In the genomic region with DNA sequence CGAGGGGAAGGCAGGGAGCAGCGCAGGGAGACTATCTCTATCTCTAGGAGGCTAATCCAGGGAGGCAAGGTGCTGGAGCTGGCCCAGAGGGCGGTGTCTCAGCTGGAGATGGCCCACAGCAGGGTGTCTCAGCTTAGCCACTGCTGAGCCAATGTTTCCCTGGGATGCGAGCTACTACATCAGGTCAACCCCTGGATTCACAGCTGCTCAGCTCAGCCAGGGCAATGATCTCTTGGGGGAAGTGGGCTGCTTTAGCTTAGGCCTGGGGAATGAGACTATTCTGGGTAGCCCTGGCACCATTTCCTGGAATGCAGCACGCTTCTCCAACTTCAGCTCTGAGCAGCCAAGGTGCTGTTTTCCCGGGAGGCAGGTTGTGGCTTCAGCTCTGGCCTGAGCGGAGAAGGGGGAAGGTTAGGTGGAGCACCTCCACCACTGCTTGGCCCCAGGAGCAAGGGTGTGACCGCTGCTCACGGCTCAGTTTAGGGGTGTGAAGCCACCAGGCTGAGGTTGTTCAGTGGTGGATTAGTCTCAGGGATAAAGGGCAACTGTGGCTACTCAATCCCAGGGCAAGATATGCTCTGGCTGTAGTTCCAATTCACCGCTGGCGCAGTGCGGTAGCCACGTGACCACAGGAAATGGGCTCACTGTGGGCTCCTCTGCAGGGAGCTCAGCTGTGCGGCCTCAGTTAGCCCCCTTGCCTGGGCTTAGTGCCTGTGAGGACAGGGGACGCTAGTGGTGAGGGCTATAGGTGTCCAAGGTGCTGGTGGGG, we compare ENCODE assay signal across 19 cellular contexts. TPM values are rescaled to one million over a fixed set of nuclear protein-coding genes. Genes with fewer than 3 reads are reported as not detected.
DNase-seq lines count a peak whose midpoint lies in the region; ATAC-seq and TF ChIP-seq lines count a peak whose summit lies in the region.
"Had no signal": no experiment of that assay in that cellular context is flagged by ENCODE, and none has a peak within 500 bp of the region (broad histone marks: within the 10 kb centered on the region; RNA-seq: fewer than 3 reads in every experiment).

No MANE protein-coding gene starts in this region.

- H3K4me1 ChIP-seq in mucosa of stomach (ENCODE audit: control insufficient read depth, insufficient read depth, low read length): peaks cover 10% of the 10 kb centered on the region
- H3K4me1 ChIP-seq: pancreas, uterus had no signal

- CTCF ChIA-PET in WTC11 (lab: Charles Lee): interaction anchor here (0.6 to 5.1 kb wide), 8 partner anchors 10 to 107 kb away, joined by 3 to 29 read pairs (median 4); a partner anchor contains a TSS

- H3K4me3 ChIP-seq in H7 (ENCODE audit: insufficient read depth, low read depth, low read length) (no peak overlapping the region), mucosa of stomach (ENCODE audit: low read length) (no peak overlapping the region)
- H3K4me3 ChIP-seq: dorsolateral prefrontal cortex, pancreas, PC-9, smooth muscle cell, uterus had no signal

- peaks cover 9% of the 10 kb centered on the region; the same call in 1 of the 2 replicates for H3K27me3 Mint-ChIP-seq in WTC11 (ENCODE audit: low read depth)

- H3K27me3 ChIP-seq in H7 (ENCODE audit: control insufficient read depth, insufficient read depth, low read length) (no peaks in the 10 kb centered on the region; the same call in 1 of the 2 replicates), mucosa of stomach (ENCODE audit: control insufficient read depth, insufficient read depth, low read length) (peaks cover 6% of the 10 kb centered on the region)
- H3K27me3 ChIP-seq: pancreas, uterus had no signal

- H3K9me3 Mint-ChIP-seq in WTC11: no peaks in the 10 kb centered on the region
- H3K9me3 Mint-ChIP-seq: stimulated activated naive CD8-positive, alpha-beta T cell treated with anti-CD3 and anti-CD28 coated beads, Interleukin-15, amount 100 ng/mL, for 72 hours had no signal

- DNase-seq in H7: peak; percentile 39
- no peak for DNase-seq in WTC11 (ENCODE audit: low spot score)
- DNase-seq in NOMO-1 (lab: John Stamatoyannopoulos, UW; ENCODE audit: unreplicated experiment in 2 of 2): no peak
- no peak for DNase-seq in activated CD4-positive, alpha-beta T cell treated with anti-CD3 and anti-CD28 coated beads for 48 hours
- DNase-seq: activated CD8-positive, alpha-beta memory T cell treated with anti-CD3 and anti-CD28 coated beads for 24 hours; activated gamma-delta T cell; DMS 273 treated with DMSO at 0.1 percent for 48 hours; kidney glomerular epithelial cell; NCI-H1694 treated with DMSO at 0.1 percent for 48 hours; NCI-H446 treated with DMSO at 0.1 percent for 48 hours; stimulated activated naive CD8-positive, alpha-beta T cell treated with anti-CD3 and anti-CD28 coated beads, Interleukin-15, amount 100 ng/mL, for 72 hours; uterus had no signal

- no peaks in the 10 kb centered on the region for H3K36me3 Mint-ChIP-seq in WTC11

- H3K27ac Mint-ChIP-seq in WTC11: no peak overlapping the region
- H3K27ac Mint-ChIP-seq: stimulated activated naive CD8-positive, alpha-beta T cell treated with anti-CD3 and anti-CD28 coated beads, Interleukin-15, amount 100 ng/mL, for 72 hours had no signal

- ATAC-seq in WTC11 (no peak), GM21528 (IDR thresholded peaks at IDR 0.05; ENCODE audit: low FRiP score, unreplicated experiment) (no peak)
- ATAC-seq: pancreas; stimulated activated naive CD8-positive, alpha-beta T cell treated with anti-CD3 and anti-CD28 coated beads, Interleukin-15, amount 100 ng/mL, for 72 hours had no signal

- no peaks in the 10 kb centered on the region for H3K36me3 ChIP-seq in H7 (replicated peaks; ENCODE audit: control insufficient read depth, insufficient read depth, low read length)
- no peaks in the 10 kb centered on the region for H3K36me3 ChIP-seq in mucosa of stomach (ENCODE audit: control insufficient read depth, insufficient read depth, low read length)
- H3K36me3 ChIP-seq: pancreas, uterus had no signal

- H3K4me3 Mint-ChIP-seq in WTC11: no peak overlapping the region
- H3K4me3 Mint-ChIP-seq: stimulated activated naive CD8-positive, alpha-beta T cell treated with anti-CD3 and anti-CD28 coated beads, Interleukin-15, amount 100 ng/mL, for 72 hours had no signal

- H3K4me1 Mint-ChIP-seq in WTC11: no peaks in the 10 kb centered on the region
- H3K4me1 Mint-ChIP-seq: stimulated activated naive CD8-positive, alpha-beta T cell treated with anti-CD3 and anti-CD28 coated beads, Interleukin-15, amount 100 ng/mL, for 72 hours had no signal

- peak overlapping the region; percentile 43 for H3K9ac ChIP-seq in mucosa of stomach (ENCODE audit: low read length)

- POLR2A ChIA-PET in WTC11 (lab: Charles Lee): no interaction called here

- no peaks in the 10 kb centered on the region for H3K9me3 ChIP-seq in mucosa of stomach (ENCODE audit: control insufficient read depth, low read length)
- H3K9me3 ChIP-seq: pancreas, uterus had no signal

- TF ChIP-seq CTCF in WTC11 (IDR thresholded peaks at IDR 0.05): no peak

TF ChIP-seq in WTC11, 78 proteins besides CTCF, POLR2A, EP300 and RAD21:
- TF ChIP-seq JAZF1 (CRISPR knock-in tag; IDR thresholded peaks at IDR 0.05) (no peak), ZNF423 (CRISPR knock-in tag; IDR thresholded peaks at IDR 0.05) (peak; percentile 40; the same call in 1 of the 2 replicates)
TF ChIP-seq in WTC11: peak in this region for 1.

RNA-seq across cellular contexts. Expression of a gene that starts 5.2 kb away (rescaled TPM):
- total RNA-seq in H7 (2014; rRNA removed; shearing (Covaris generic)): 0.42 and 1.5 TPM in 2 replicates
- 1.2 to 1.5 TPM (median 1.4 TPM) in 3 replicates for total RNA-seq in WTC11 (2021)
- total RNA-seq: LHCN-M2, smooth muscle cell, uterus had no signal

RNA-seq across cellular contexts. Expression of a gene that starts 13.6 kb away (rescaled TPM):
- not detected in 2 replicates for total RNA-seq in H7 (2014; rRNA removed; shearing (Covaris generic))
- not detected in 3 replicates for total RNA-seq in WTC11 (2021)
- total RNA-seq: dorsolateral prefrontal cortex, LHCN-M2, pancreas, PC-9, smooth muscle cell, uterus had no signal

RNA-seq across cellular contexts. Expression of a gene that starts 18.2 kb away (rescaled TPM):
- total RNA-seq in H7 (2014; rRNA removed; shearing (Covaris generic)): not detected in 2 replicates
- not detected in 3 replicates for total RNA-seq in WTC11 (2021)
- total RNA-seq: LHCN-M2, smooth muscle cell had no signal

RNA-seq across cellular contexts. Expression of a gene that starts 24.5 kb away (rescaled TPM):
- total RNA-seq in H7 (2014; rRNA removed; shearing (Covaris generic)): not detected in 2 replicates
- total RNA-seq in WTC11 (2021): 0.18 to 0.44 TPM (median 0.24 TPM) in 3 replicates
- total RNA-seq: LHCN-M2, pancreas, smooth muscle cell had no signal

RNA-seq across cellular contexts. Expression of a gene that starts 34.8 kb away (rescaled TPM):
- 236 and 269 TPM in 2 replicates for total RNA-seq in H7 (2014; rRNA removed; shearing (Covaris generic))
- 252 to 267 TPM (median 267 TPM) in 3 replicates for total RNA-seq in WTC11 (2021)
